Comparison of ENCODE assay signal across 1 cellular context in genomic region chr18:5895886-5896740, GRCh38.
A peak's percentile ranks its signal among the peaks of the same experiment; 100 is the strongest.
TF ChIP-seq lines count a peak whose summit lies in the region.

No MANE protein-coding gene starts in this region.

TF ChIP-seq in H1, 55 proteins besides CTCF, POLR2A, EP300 and RAD21 (continued from another document):
- TF ChIP-seq TBP (IDR thresholded peaks at IDR 0.05; ENCODE audit: low read depth, low read length) = 0 out of 2 replicates have a peak, but pooled peaks have one; percentile 24
